1 cellular context compared by ENCODE assay signal in the genomic region with DNA sequence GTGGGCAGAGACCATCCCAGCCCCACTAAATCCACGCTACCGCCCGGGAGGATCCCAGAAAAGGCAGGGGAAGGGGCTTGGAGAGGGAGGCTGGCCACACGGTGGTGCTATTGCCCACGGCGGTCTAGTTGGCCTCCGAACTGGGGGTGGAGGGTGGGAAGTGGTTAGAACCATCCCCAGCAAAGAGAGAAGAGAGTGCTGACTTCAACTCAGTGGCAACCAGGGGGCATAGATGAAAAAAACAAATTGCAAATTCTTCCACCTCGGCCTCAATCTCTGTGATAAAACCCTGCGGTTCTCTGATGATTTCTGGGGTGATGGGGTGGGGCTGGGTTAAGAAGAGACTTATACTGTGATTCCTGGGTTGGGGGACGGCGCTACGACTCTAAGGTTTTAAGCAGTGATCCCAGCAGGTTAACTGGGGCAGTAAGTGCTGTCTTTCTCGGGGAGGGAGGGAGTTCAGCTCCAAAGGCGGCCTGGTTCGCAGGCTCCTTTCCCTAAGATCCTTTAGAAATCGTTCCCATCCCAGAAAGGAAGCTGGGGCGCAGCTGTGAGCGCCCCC.
TF ChIP-seq lines count a peak whose summit lies in the region.

No MANE protein-coding gene starts in this region.

TF ChIP-seq in SK-N-SH, 30 proteins besides CTCF, POLR2A, EP300 and RAD21 (continued from another document):
- TF ChIP-seq, protein P1, sequence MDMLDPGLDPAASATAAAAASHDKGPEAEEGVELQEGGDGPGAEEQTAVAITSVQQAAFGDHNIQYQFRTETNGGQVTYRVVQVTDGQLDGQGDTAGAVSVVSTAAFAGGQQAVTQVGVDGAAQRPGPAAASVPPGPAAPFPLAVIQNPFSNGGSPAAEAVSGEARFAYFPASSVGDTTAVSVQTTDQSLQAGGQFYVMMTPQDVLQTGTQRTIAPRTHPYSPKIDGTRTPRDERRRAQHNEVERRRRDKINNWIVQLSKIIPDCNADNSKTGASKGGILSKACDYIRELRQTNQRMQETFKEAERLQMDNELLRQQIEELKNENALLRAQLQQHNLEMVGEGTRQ (IDR thresholded peaks at IDR 0.05; ENCODE audit: borderline replicate concordance, low read depth, low read length), result no peak
- TF ChIP-seq, protein P2, sequence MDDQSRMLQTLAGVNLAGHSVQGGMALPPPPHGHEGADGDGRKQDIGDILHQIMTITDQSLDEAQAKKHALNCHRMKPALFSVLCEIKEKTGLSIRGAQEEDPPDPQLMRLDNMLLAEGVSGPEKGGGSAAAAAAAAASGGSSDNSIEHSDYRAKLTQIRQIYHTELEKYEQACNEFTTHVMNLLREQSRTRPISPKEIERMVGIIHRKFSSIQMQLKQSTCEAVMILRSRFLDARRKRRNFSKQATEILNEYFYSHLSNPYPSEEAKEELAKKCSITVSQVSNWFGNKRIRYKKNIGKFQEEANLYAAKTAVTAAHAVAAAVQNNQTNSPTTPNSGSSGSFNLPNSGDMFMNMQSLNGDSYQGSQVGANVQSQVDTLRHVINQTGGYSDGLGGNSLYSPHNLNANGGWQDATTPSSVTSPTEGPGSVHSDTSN (IDR thresholded peaks at IDR 0.05), result no peak
- TF ChIP-seq TAF1 (IDR thresholded peaks at IDR 0.05; ENCODE audit: borderline replicate concordance, low read depth, low read length), result no peak
- no peak for TF ChIP-seq POLR2AphosphoS5 (IDR thresholded peaks at IDR 0.05; ENCODE audit: low read depth, low read length)
- peak; percentile 86 for TF ChIP-seq SMC3 (IDR thresholded peaks at IDR 0.05; ENCODE audit: low read depth, low read length)
- TF ChIP-seq, protein P3, sequence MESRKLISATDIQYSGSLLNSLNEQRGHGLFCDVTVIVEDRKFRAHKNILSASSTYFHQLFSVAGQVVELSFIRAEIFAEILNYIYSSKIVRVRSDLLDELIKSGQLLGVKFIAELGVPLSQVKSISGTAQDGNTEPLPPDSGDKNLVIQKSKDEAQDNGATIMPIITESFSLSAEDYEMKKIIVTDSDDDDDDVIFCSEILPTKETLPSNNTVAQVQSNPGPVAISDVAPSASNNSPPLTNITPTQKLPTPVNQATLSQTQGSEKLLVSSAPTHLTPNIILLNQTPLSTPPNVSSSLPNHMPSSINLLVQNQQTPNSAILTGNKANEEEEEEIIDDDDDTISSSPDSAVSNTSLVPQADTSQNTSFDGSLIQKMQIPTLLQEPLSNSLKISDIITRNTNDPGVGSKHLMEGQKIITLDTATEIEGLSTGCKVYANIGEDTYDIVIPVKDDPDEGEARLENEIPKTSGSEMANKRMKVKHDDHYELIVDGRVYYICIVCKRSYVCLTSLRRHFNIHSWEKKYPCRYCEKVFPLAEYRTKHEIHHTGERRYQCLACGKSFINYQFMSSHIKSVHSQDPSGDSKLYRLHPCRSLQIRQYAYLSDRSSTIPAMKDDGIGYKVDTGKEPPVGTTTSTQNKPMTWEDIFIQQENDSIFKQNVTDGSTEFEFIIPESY (IDR thresholded peaks at IDR 0.05; ENCODE audit: borderline replicate concordance, low read depth), result no peak
- no peak for TF ChIP-seq RXRA (IDR thresholded peaks at IDR 0.05; ENCODE audit: borderline replicate concordance, low read depth)
- no peak for TF ChIP-seq FOXJ3 (CRISPR knock-in tag; IDR thresholded peaks at IDR 0.05)
- TF ChIP-seq, protein P4, sequence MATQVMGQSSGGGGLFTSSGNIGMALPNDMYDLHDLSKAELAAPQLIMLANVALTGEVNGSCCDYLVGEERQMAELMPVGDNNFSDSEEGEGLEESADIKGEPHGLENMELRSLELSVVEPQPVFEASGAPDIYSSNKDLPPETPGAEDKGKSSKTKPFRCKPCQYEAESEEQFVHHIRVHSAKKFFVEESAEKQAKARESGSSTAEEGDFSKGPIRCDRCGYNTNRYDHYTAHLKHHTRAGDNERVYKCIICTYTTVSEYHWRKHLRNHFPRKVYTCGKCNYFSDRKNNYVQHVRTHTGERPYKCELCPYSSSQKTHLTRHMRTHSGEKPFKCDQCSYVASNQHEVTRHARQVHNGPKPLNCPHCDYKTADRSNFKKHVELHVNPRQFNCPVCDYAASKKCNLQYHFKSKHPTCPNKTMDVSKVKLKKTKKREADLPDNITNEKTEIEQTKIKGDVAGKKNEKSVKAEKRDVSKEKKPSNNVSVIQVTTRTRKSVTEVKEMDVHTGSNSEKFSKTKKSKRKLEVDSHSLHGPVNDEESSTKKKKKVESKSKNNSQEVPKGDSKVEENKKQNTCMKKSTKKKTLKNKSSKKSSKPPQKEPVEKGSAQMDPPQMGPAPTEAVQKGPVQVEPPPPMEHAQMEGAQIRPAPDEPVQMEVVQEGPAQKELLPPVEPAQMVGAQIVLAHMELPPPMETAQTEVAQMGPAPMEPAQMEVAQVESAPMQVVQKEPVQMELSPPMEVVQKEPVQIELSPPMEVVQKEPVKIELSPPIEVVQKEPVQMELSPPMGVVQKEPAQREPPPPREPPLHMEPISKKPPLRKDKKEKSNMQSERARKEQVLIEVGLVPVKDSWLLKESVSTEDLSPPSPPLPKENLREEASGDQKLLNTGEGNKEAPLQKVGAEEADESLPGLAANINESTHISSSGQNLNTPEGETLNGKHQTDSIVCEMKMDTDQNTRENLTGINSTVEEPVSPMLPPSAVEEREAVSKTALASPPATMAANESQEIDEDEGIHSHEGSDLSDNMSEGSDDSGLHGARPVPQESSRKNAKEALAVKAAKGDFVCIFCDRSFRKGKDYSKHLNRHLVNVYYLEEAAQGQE (IDR thresholded peaks at IDR 0.05; ENCODE audit: low read depth, low read length), result no peak
- no peak for TF ChIP-seq GABPA (IDR thresholded peaks at IDR 0.05; ENCODE audit: low read depth)
- TF ChIP-seq EZH2phosphoT487 (IDR thresholded peaks at IDR 0.05; ENCODE audit: borderline replicate concordance, low read depth), result no peak
- no peak for TF ChIP-seq FOXM1 (IDR thresholded peaks at IDR 0.05; ENCODE audit: low read depth)
- no peak for TF ChIP-seq FOSL2 (IDR thresholded peaks at IDR 0.05; ENCODE audit: borderline replicate concordance, low read depth)
- 0 out of 2 replicates have a peak, but pooled peaks have one; percentile 21 for TF ChIP-seq GATA2 (CRISPR knock-in tag; IDR thresholded peaks at IDR 0.05)
